ENCODE assay signal across 13 cellular contexts in genomic region chr17:77100009-77100408, GRCh38. TPM values are rescaled to one million over a fixed set of nuclear protein-coding genes. Genes with fewer than 3 reads are reported as not detected.
A peak's percentile ranks its signal among the peaks of the same experiment; 100 is the strongest.
DNase-seq lines count a peak whose midpoint lies in the region; ATAC-seq and TF ChIP-seq lines count a peak whose summit lies in the region.
"Had no signal": no experiment of that assay in that cellular context is flagged by ENCODE, and none has a peak within 500 bp of the region (broad histone marks: within the 10 kb centered on the region; RNA-seq: fewer than 3 reads in every experiment).

No MANE protein-coding gene starts in this region.

- H3K27ac Mint-ChIP-seq in Calu3 (ENCODE audit: unreplicated experiment): peak overlapping the region; percentile 90
- peak overlapping the region; percentile 81 for H3K27ac Mint-ChIP-seq in activated naive CD8-positive, alpha-beta T cell

- H3K4me3 ChIP-seq in rectal smooth muscle tissue (ENCODE audit: low read length): no peak overlapping the region
- H3K4me3 ChIP-seq: BLaER1 had no signal

- H3K4me1 Mint-ChIP-seq in Calu3 (ENCODE audit: low read depth, unreplicated experiment): peaks cover 13% of the 10 kb centered on the region
- H3K4me1 Mint-ChIP-seq in activated naive CD8-positive, alpha-beta T cell (ENCODE audit: low read depth): peaks cover 46% of the 10 kb centered on the region

- BruUV-seq in Calu3 (replicated peaks; lab: Mats Ljungman, UMichigan): no TSS peak

- peaks cover 17% of the 10 kb centered on the region for H3K4me1 ChIP-seq in rectal smooth muscle tissue (ENCODE audit: control insufficient read depth, insufficient read depth, low read length)

- H3K9ac ChIP-seq in rectal smooth muscle tissue (ENCODE audit: low read length): no peak overlapping the region
- H3K9ac ChIP-seq: BLaER1 had no signal

- H3K27ac ChIP-seq in rectal smooth muscle tissue (ENCODE audit: low read depth, low read length): peak overlapping the region; percentile 86
- H3K27ac ChIP-seq: BLaER1 had no signal

- no peaks in the 10 kb centered on the region for H3K27me3 Mint-ChIP-seq in Calu3 (ENCODE audit: unreplicated experiment)
- H3K27me3 Mint-ChIP-seq in activated naive CD8-positive, alpha-beta T cell: no peaks in the 10 kb centered on the region

- intact Hi-C loops in Calu3 (cut with micrococcal nuclease; ENCODE audit: unreplicated experiment): no loop called here
- intact Hi-C loops in left colon (cut with DNase I, micrococcal nuclease): no loop called here

- peaks cover 4% of the 10 kb centered on the region for H3K36me3 ChIP-seq in rectal smooth muscle tissue (ENCODE audit: control insufficient read depth, insufficient read depth, low read length)

- peak; percentile 71 for DNase-seq in Calu3
- peak; percentile 54 to 66 for DNase-seq in left colon
- no peak for DNase-seq in stimulated activated CD4-positive, alpha-beta T cell treated with anti-CD3 and anti-CD28 coated beads, Interleukin-2, amount 100 ng/mL, for 48 hours
- no peak for DNase-seq in stimulated activated naive CD4-positive, alpha-beta T cell treated with Interleukin-2 at 50 U/mL for 16 hours (lab: John Stamatoyannopoulos, UW)
- DNase-seq in NCI-H748 (lab: John Stamatoyannopoulos, UW; ENCODE audit: unreplicated experiment): no peak
- no peak for DNase-seq in stimulated activated CD4-positive, alpha-beta T cell treated with anti-CD3 and anti-CD28 coated beads, Interleukin-2, amount 100 ng/mL, for 24 hours
- DNase-seq: activated CD4-positive, alpha-beta T cell treated with anti-CD3 and anti-CD28 coated beads for 4 hours; amniotic stem cell; Karpas-422 had no signal

- H3K27me3 ChIP-seq in rectal smooth muscle tissue (ENCODE audit: control insufficient read depth, insufficient read depth, low read length): no peaks in the 10 kb centered on the region
- H3K27me3 ChIP-seq: BLaER1 had no signal

- CTCF ChIA-PET in Calu3 (lab: Charles Lee): interaction anchor here (0.8 to 1.0 kb wide), 4 partner anchors 11 to 330 kb away, joined by 3 read pairs; no protein-coding TSS in a partner anchor

- no peaks in the 10 kb centered on the region for H3K9me3 Mint-ChIP-seq in Calu3 (ENCODE audit: low read depth, unreplicated experiment)
- H3K9me3 Mint-ChIP-seq in activated naive CD8-positive, alpha-beta T cell (ENCODE audit: low read depth): no peaks in the 10 kb centered on the region
- H3K9me3 Mint-ChIP-seq: mesothelial cell of epicardium had no signal

- peak overlapping the region; percentile 58 for H3K4me3 Mint-ChIP-seq in Calu3 (ENCODE audit: low read depth, unreplicated experiment)
- no peak overlapping the region for H3K4me3 Mint-ChIP-seq in activated naive CD8-positive, alpha-beta T cell
- H3K4me3 Mint-ChIP-seq: mesothelial cell of epicardium had no signal

- H3K36me3 Mint-ChIP-seq in Calu3 (ENCODE audit: insufficient read depth, unreplicated experiment): peaks cover 27% of the 10 kb centered on the region
- peaks cover 2% of the 10 kb centered on the region for H3K36me3 Mint-ChIP-seq in activated naive CD8-positive, alpha-beta T cell

- ATAC-seq in left colon: peak; percentile 22

- no peak for TF ChIP-seq CTCF in Calu3 (IDR thresholded peaks at IDR 0.05; ENCODE audit: unreplicated experiment)

RNA-seq across cellular contexts. Expression of gene SEC14L1, which starts 40.8 kb away (rescaled TPM):
- total RNA-seq in Calu3 (2022): 46.3 and 50.6 TPM in 2 replicates
- total RNA-seq in left colon: 10 to 100 TPM; 30.4 to 48.2 TPM

Comparison
In these comparisons a context has a peak if more than half of its experiments do, and no peak if none do; other contexts are left out.
1. DNase-seq: peak in Calu3 (single experiment) and left colon (2 of 2); none in stimulated activated CD4-positive, alpha-beta T cell treated with anti-CD3 and anti-CD28 coated beads, Interleukin-2, amount 100 ng/mL, for 48 hours (0 of 2), stimulated activated naive CD4-positive, alpha-beta T cell treated with Interleukin-2 at 50 U/mL for 16 hours (single experiment), NCI-H748 (single experiment) and stimulated activated CD4-positive, alpha-beta T cell treated with anti-CD3 and anti-CD28 coated beads, Interleukin-2, amount 100 ng/mL, for 24 hours (0 of 2).